Comparison of ENCODE assay signal across 1 cellular context in the genomic region with DNA sequence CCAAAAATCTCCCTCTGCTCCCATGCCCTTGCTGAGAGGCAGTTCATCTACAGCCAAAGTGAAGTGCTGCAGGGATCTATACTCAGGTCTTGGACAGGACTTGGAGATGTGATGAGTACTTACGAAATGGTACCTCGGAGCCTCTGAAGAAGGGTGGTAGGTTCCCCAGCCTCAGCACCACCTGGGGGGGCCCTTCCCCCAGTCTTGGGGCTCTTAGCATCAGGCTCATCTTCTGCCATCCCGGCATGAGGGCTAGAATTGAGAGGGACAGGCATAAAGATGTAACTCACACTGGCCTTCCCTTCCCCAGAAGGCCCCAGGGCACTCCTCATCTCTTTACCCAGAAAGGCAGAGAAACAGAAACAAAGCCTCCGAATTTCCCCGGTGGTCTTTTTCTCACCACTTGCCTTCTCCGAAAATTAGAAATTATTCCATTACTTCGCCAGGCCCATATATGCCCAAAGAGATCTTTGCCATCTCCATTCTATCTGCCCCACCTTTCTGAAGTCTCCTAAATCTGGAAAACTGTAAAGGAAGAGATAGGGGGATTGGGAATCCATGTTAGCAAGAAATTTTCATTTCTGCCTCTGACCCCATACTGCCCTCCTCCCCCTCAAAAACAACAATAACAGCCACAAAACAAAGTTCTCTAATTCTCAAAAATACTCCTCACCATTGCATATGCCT.
TF ChIP-seq lines count a peak whose summit lies in the region.

No MANE protein-coding gene starts in this region.

TF ChIP-seq in endothelial cell of umbilical vein, 7 proteins besides CTCF, POLR2A, EP300 and RAD21:
- TF ChIP-seq MYC (IDR thresholded peaks at IDR 0.05; ENCODE audit: low read depth, low read length) (no peak), JUN (IDR thresholded peaks at IDR 0.05; ENCODE audit: borderline replicate concordance, insufficient read depth, insufficient read length, low read depth) (no peak), EZH2 (IDR thresholded peaks at IDR 0.05; ENCODE audit: borderline replicate concordance, low read depth, low read length, severe bottlenecking) (no peak), GATA2 (IDR thresholded peaks at IDR 0.05; ENCODE audit: insufficient read depth, insufficient read length, low read depth, low read length) (no peak), FOS (IDR thresholded peaks at IDR 0.05; ENCODE audit: borderline replicate concordance, insufficient read depth, low read length) (no peak), POLR2AphosphoS5 (IDR thresholded peaks at IDR 0.05; ENCODE audit: insufficient read depth, low read depth, low read length) (no peak)
- TF ChIP-seq, protein P1, sequence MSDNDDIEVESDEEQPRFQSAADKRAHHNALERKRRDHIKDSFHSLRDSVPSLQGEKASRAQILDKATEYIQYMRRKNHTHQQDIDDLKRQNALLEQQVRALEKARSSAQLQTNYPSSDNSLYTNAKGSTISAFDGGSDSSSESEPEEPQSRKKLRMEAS (IDR thresholded peaks at IDR 0.05; ENCODE audit: insufficient read depth, insufficient read length) = no peak
